In genomic region chr2:191670787-191671186, GRCh38 we compare ENCODE assay signal across 2 cellular contexts.
A peak's percentile ranks its signal among the peaks of the same experiment; 100 is the strongest.
TF ChIP-seq lines count a peak whose summit lies in the region.

No MANE protein-coding gene starts in this region.

TF ChIP-seq in HEK293, 187 proteins besides CTCF, POLR2A, EP300 and RAD21:
- TF ChIP-seq ZNF664 (tag by site-specific recombination; IDR thresholded peaks at IDR 0.05) (peak; percentile 86), PRDM4 (tag by site-specific recombination; IDR thresholded peaks at IDR 0.05) (no peak)

TF ChIP-seq in K562, 482 proteins besides CTCF, POLR2A, EP300 and RAD21:
- TF ChIP-seq RBM25 (IDR thresholded peaks at IDR 0.05; ENCODE audit: low read depth, low read length, severe bottlenecking), result peak; percentile 51
- TF ChIP-seq SRSF3 (IDR thresholded peaks at IDR 0.05; ENCODE audit: insufficient read depth, low read length), result no peak
